In the genomic region with DNA sequence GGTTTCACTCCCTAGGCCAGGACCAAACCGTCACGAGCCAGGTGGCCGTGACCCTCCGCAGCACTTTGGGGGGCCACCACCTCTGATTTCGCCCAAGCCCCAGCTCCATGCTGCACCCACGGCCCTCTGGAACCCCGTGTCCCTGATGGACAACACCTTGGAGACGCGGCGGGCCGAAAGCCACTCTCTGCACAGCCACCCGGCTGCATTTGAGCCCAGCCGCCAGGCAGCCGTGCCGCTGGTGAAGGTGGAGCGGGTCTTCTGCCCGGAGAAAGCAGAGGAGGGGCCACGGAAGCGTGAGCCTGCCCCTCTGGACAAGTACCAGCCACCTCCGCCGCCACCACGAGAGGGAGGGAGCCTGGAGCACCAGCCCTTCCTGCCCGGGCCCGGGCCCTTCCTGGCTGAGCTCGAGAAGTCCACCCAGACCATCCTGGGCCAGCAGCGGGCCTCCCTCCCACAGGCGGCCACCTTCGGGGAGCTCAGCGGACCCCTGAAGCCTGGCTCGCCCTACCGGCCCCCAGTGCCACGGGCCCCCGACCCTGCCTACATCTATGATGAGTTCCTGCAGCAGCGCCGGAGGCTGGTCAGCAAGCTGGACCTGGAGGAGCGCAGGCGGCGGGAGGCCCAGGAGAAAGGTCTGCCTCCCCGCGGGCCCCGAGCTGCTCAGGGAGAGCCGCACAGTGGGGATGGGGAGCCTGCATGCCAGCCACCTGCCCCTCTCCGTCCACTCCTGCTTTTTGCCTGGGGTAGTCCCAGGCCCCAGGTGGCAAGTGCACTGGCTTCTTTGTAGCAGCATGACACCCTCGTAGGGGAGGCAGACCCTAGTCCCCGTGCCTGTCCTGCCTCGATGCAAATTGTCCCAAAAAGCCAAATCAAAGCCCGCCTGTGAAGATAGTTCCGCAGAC, we compare ENCODE assay signal across 13 cellular contexts.
"Had no signal": no experiment of that assay in that cellular context is flagged by ENCODE, and none has a peak within 500 bp of the region (broad histone marks: within the 10 kb centered on the region; RNA-seq: fewer than 3 reads in every experiment).

No MANE protein-coding gene starts in this region.

- H3K27ac Mint-ChIP-seq: activated CD8-positive, alpha-beta T cell treated with anti-CD3 and anti-CD28 coated beads, Interleukin-2, amount 10 ng/mL, durations not matched to agents 7 days and 5 days; effector memory CD8-positive, alpha-beta T cell; natural killer cell treated with Interleukin-12 subunit alpha and Interleukin-12 subunit beta and Interleukin-15 and Interleukin-18, amount 100 ng/mL, for 72 hours had no signal

- H3K27me3 Mint-ChIP-seq: effector memory CD8-positive, alpha-beta T cell; natural killer cell treated with Interleukin-12 subunit alpha and Interleukin-12 subunit beta and Interleukin-15 and Interleukin-18, amount 100 ng/mL, for 72 hours had no signal

- H3K27ac ChIP-seq: colonic mucosa, tibial artery, WERI-Rb-1 had no signal

- H3K27me3 ChIP-seq: cardiac muscle cell, colonic mucosa, gastroesophageal sphincter, tibial artery had no signal

- H3K4me1 ChIP-seq: colonic mucosa, tibial artery had no signal

- H3K4me3 ChIP-seq: cardiac muscle cell, colonic mucosa, gastroesophageal sphincter, tibial artery had no signal

- DNase-seq: activated CD4-positive, alpha-beta T cell treated with anti-CD3 and anti-CD28 coated beads for 48 hours; activated CD8-positive, alpha-beta memory T cell treated with anti-CD3 and anti-CD28 coated beads, Interleukin-2, amount 50 U/mL, for 48 hours; activated CD8-positive, alpha-beta T cell treated with anti-CD3 and anti-CD28 coated beads, Interleukin-2, amount 10 ng/mL, durations not matched to agents 7 days and 5 days; activated naive CD4-positive, alpha-beta T cell treated with Interleukin-2 at 50 U/mL for 16 hours; colonic mucosa; effector memory CD8-positive, alpha-beta T cell; hypothalamus; T-helper 1 cell; tibial artery; WERI-Rb-1 had no signal

- H3K9me3 ChIP-seq: colonic mucosa, gastroesophageal sphincter, tibial artery had no signal

- H3K9me3 Mint-ChIP-seq: effector memory CD8-positive, alpha-beta T cell; natural killer cell treated with Interleukin-12 subunit alpha and Interleukin-12 subunit beta and Interleukin-15 and Interleukin-18, amount 100 ng/mL, for 72 hours had no signal

- H3K4me3 Mint-ChIP-seq: activated CD8-positive, alpha-beta T cell treated with anti-CD3 and anti-CD28 coated beads, Interleukin-2, amount 10 ng/mL, durations not matched to agents 7 days and 5 days; effector memory CD8-positive, alpha-beta T cell; natural killer cell treated with Interleukin-12 subunit alpha and Interleukin-12 subunit beta and Interleukin-15 and Interleukin-18, amount 100 ng/mL, for 72 hours had no signal
